In genomic region chr1:156726549-156727226, GRCh38 we compare ENCODE assay signal across 8 cellular contexts. TPM values are rescaled to one million over a fixed set of nuclear protein-coding genes. Genes with fewer than 3 reads are reported as not detected.
A peak's percentile ranks its signal among the peaks of the same experiment; 100 is the strongest.
DNase-seq lines count a peak whose midpoint lies in the region; ATAC-seq and TF ChIP-seq lines count a peak whose summit lies in the region.

No MANE protein-coding gene starts in this region.

- ATAC-seq in mucosa of descending colon (peak; percentile 7), GM18861 (IDR thresholded peaks at IDR 0.05; ENCODE audit: unreplicated experiment) (no peak), GM19328 (IDR thresholded peaks at IDR 0.05; ENCODE audit: unreplicated experiment) (no peak)

- H3K9me3 ChIP-seq in mucosa of descending colon, result no peaks in the 10 kb centered on the region

- peak; percentile 79 for DNase-seq in activated effector memory CD4-positive, alpha-beta T cell treated with anti-CD3 and anti-CD28 coated beads, Interleukin-2, amount 50 U/mL, for 16 hours
- DNase-seq in activated effector memory CD4-positive, alpha-beta T cell treated with Interleukin-2 at 50 U/mL for 16 hours, result no peak
- DNase-seq in NCI-H146 treated with DMSO at 0.1 percent for 48 hours (lab: John Stamatoyannopoulos, UW; ENCODE audit: unreplicated experiment) (peak; percentile 5), T follicular helper cell (ENCODE audit: low read depth) (peak; percentile 16), dermis microvascular lymphatic vessel endothelial cell (ENCODE audit: low read depth in 2 of 2) (peak; percentile 50 to 79), mucosa of descending colon (peak in 1 of 3 donors; percentile 86)

- intact Hi-C loops in mucosa of descending colon (cut with DNase I, micrococcal nuclease), result loop anchor here in 1 of 2 donors (5.0 kb wide), 1 partner anchor 39 kb away; no protein-coding TSS in a partner anchor

- peaks cover 41% of the 10 kb centered on the region for H3K4me1 ChIP-seq in mucosa of descending colon (ENCODE audit: low read depth)

- no peaks in the 10 kb centered on the region for H3K36me3 ChIP-seq in mucosa of descending colon (ENCODE audit: low read depth)

- no peak overlapping the region for H3K4me3 ChIP-seq in mucosa of descending colon

- peak; percentile 33 for TF ChIP-seq CTCF in mucosa of descending colon (IDR thresholded peaks at IDR 0.05)

RNA-seq across cellular contexts. Expression of gene METTL25B, which starts 1.6 kb away (rescaled TPM):
- 7.3 and 12.4 TPM in 2 replicates for total RNA-seq in dermis microvascular lymphatic vessel endothelial cell
- 10 to 100 TPM; 35.1 to 58.6 (median 44.4) TPM for total RNA-seq in mucosa of descending colon

RNA-seq across cellular contexts. Expression of gene ISG20L2, which starts 1.9 kb away (rescaled TPM):
- total RNA-seq in dermis microvascular lymphatic vessel endothelial cell (6.0 and 7.2 TPM in 2 replicates), mucosa of descending colon (10 to 100 TPM; 27.8 to 33.0 (median 31.0) TPM)

RNA-seq across cellular contexts. Expression of gene MRPL24, which starts 14.2 kb away (rescaled TPM):
- 29.8 and 46.7 TPM in 2 replicates for total RNA-seq in dermis microvascular lymphatic vessel endothelial cell
- total RNA-seq in mucosa of descending colon, result 10 to 100 TPM; 50.1 to 61.7 (median 57.6) TPM

RNA-seq across cellular contexts. Expression of gene CRABP2, which starts 21.3 kb away (rescaled TPM):
- total RNA-seq in dermis microvascular lymphatic vessel endothelial cell (0.25 TPM in 1 of 2 replicates, not detected in the other), mucosa of descending colon (1 to 10 TPM in 2 of 3 donors, under 1 TPM in 1; 0.38 to 2.2 (median 1.2) TPM)

RNA-seq across cellular contexts. Expression of gene HDGF, which starts 24.8 kb away (rescaled TPM):
- total RNA-seq in dermis microvascular lymphatic vessel endothelial cell, result 93.6 and 114 TPM in 2 replicates
- total RNA-seq in mucosa of descending colon, result 100 to 1,000 TPM; 196 to 264 (median 221) TPM
